8 cellular contexts compared by ENCODE assay signal in the genomic region with DNA sequence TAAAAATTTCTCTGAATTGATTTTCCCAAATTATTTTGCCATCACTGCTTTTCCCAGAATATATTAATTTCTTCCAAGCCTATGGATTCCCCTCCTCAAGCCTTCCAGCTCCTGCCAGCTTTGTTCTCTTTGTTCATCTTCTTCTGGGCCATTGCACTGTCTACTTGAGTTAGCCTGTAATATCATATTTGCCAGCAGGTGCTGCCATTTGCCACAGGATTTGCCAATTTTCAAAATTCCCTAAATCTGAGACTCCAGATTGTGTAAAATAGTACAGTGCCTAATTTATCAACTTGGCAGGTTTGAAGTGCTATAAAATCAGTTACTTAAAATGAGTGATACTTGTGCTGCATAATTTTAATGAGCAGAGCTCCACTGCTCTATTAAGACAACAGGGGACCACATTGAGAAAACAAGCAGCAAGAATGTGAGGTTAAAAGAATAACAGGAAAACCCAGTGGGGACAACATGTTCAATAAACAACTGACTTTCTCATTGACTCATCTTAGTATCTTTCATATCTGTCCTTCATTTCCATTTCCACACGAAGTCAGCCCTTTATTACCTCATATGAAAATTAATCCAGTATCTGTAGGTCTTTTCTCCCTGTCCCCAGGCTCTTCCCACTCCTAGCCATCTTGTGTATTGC.
DNase-seq lines count a peak whose midpoint lies in the region; ATAC-seq and TF ChIP-seq lines count a peak whose summit lies in the region.

No MANE protein-coding gene starts in this region.

- peaks cover 9% of the 10 kb centered on the region for H3K4me1 Mint-ChIP-seq in Calu3 (ENCODE audit: low read depth, unreplicated experiment)

- peaks cover 0 to 19% (median 8%) of the 10 kb centered on the region in 4 donors for H3K4me1 ChIP-seq in right lobe of liver

- ATAC-seq in right lobe of liver (peak; percentile 78 to 86 (median 84)), HG03442 (IDR thresholded peaks at IDR 0.05; ENCODE audit: unreplicated experiment) (no peak), GM18909 (IDR thresholded peaks at IDR 0.05; ENCODE audit: poor library complexity, unreplicated experiment) (no peak)

- no peaks in the 10 kb centered on the region for H3K27me3 Mint-ChIP-seq in Calu3 (ENCODE audit: unreplicated experiment)

- TF ChIP-seq POLR2A in right lobe of liver (IDR thresholded peaks at IDR 0.05), result no peak

- H3K9me3 Mint-ChIP-seq in Calu3 (ENCODE audit: low read depth, unreplicated experiment), result no peaks in the 10 kb centered on the region

- H3K36me3 ChIP-seq in right lobe of liver, result no peaks in the 10 kb centered on the region

- TF ChIP-seq CTCF in Calu3 (IDR thresholded peaks at IDR 0.05; ENCODE audit: unreplicated experiment) (peak; percentile 21), right lobe of liver (IDR thresholded peaks at IDR 0.05) (peak; percentile 61 to 87 (median 66))

- intact Hi-C loops in Calu3 (cut with micrococcal nuclease; ENCODE audit: unreplicated experiment) (loop anchor here (1.0 to 5.0 kb wide), 3 partner anchors 223 to 716 kb away; no protein-coding TSS in a partner anchor), right lobe of liver (cut with DNase I) (no loop called here)

- in situ Hi-C loops in KBM-7 (cut with MboI; ENCODE audit: low pct_unique_long_range_greater_than_20kb, low sequenced_read_pairs), result no loop called here

- no peaks in the 10 kb centered on the region for H3K27me3 ChIP-seq in right lobe of liver

- H3K36me3 Mint-ChIP-seq in Calu3 (ENCODE audit: insufficient read depth, unreplicated experiment), result no peaks in the 10 kb centered on the region

- no peak overlapping the region for H3K4me3 ChIP-seq in right lobe of liver

- DNase-seq in Calu3, result peak; percentile 13
- peak; percentile 15 for DNase-seq in KBM-7
- peak; percentile 16 for DNase-seq in astrocyte of the hippocampus (ENCODE audit: low read depth, low spot score)
- DNase-seq in right lobe of liver, result no peak
- DNase-seq in iPS-NIHi7 (ENCODE audit: extremely low spot score), result no peak
- no peak for DNase-seq in islet precursor cell

- no TSS peak for BruUV-seq in Calu3 (replicated peaks; lab: Mats Ljungman, UMichigan)

- CTCF ChIA-PET in Calu3 (lab: Charles Lee), result interaction anchor here (0.7 to 2.1 kb wide), 3 partner anchors 31 to 199 kb away, joined by 4 to 8 read pairs (median 4); no protein-coding TSS in a partner anchor

- H3K27ac Mint-ChIP-seq in Calu3 (ENCODE audit: unreplicated experiment), result no peak overlapping the region

- no peak overlapping the region for H3K27ac ChIP-seq in right lobe of liver

- H3K9me3 ChIP-seq in right lobe of liver, result no peaks in the 10 kb centered on the region

- 0% methylated on average over 1 of the region's 1 CpG for WGBS in right lobe of liver (ENCODE audit: insufficient coverage, low coverage, low lambda C conversion rate, missing lambda C conversion rate)

- H3K4me3 Mint-ChIP-seq in Calu3 (ENCODE audit: low read depth, unreplicated experiment), result no peak overlapping the region

Comparison
In these comparisons a context has a peak if more than half of its experiments do, and no peak if none do; other contexts are left out.
1. DNase-seq: peak in Calu3 (single experiment), KBM-7 (single experiment) and astrocyte of the hippocampus (single experiment); none in right lobe of liver (0 of 3), iPS-NIHi7 (single experiment) and islet precursor cell (single experiment).
2. ATAC-seq: peak in right lobe of liver (4 of 4); none in HG03442 (single experiment) and GM18909 (single experiment).